In genomic region chr1:206507395-206508129, GRCh38 we compare ENCODE assay signal across 8 cellular contexts. TPM values are rescaled to one million over a fixed set of nuclear protein-coding genes. Genes with fewer than 3 reads are reported as not detected.
DNase-seq lines count a peak whose midpoint lies in the region; ATAC-seq and TF ChIP-seq lines count a peak whose summit lies in the region.

A gene with protein sequence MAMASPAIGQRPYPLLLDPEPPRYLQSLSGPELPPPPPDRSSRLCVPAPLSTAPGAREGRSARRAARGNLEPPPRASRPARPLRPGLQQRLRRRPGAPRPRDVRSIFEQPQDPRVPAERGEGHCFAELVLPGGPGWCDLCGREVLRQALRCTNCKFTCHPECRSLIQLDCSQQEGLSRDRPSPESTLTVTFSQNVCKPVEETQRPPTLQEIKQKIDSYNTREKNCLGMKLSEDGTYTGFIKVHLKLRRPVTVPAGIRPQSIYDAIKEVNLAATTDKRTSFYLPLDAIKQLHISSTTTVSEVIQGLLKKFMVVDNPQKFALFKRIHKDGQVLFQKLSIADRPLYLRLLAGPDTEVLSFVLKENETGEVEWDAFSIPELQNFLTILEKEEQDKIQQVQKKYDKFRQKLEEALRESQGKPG (plus strand): TSS chr1:206507531. CDS start chr1:206507603, 72 bp downstream.

- BruUV-seq in Panc1 (replicated peaks; lab: Mats Ljungman, UMichigan), result no TSS peak

- H3K27me3 ChIP-seq in Panc1 (ENCODE audit: control insufficient read depth, insufficient read depth, low read length) (peaks cover 35% of the 10 kb centered on the region), foreskin keratinocyte (no peaks in the 10 kb centered on the region), testis (no peaks in the 10 kb centered on the region)

- no peaks in the 10 kb centered on the region for H3K4me1 ChIP-seq in Panc1 (ENCODE audit: control insufficient read depth, insufficient read depth, low read length)
- peaks cover 17% of the 10 kb centered on the region for H3K4me1 ChIP-seq in foreskin keratinocyte
- peaks cover 9% of the 10 kb centered on the region for H3K4me1 ChIP-seq in testis

- ATAC-seq in HG03095 (IDR thresholded peaks at IDR 0.05; ENCODE audit: unreplicated experiment), result peak; percentile 59
- peak; percentile 86 for ATAC-seq in Panc1
- ATAC-seq in foreskin keratinocyte, result peak; percentile 52

- TF ChIP-seq CTCF in Panc1 (IDR thresholded peaks at IDR 0.05), result no peak
- TF ChIP-seq CTCF in foreskin keratinocyte (conservative IDR thresholded peaks at IDR 0.05), result no peak
- no peak for TF ChIP-seq CTCF in testis (IDR thresholded peaks at IDR 0.05)

- H3K27ac ChIP-seq in Panc1 (ENCODE audit: low read length), result no peak within 1 kb of the TSS
- no peak within 1 kb of the TSS for H3K27ac ChIP-seq in foreskin keratinocyte
- H3K27ac ChIP-seq in testis, result no peak within 1 kb of the TSS

- TF ChIP-seq POLR2A in testis (IDR thresholded peaks at IDR 0.05), result no peak

- in situ Hi-C loops in Panc1 (cut with HindIII; ENCODE audit: low pct_unique_long_range_greater_than_20kb, low sequenced_read_pairs), result no loop called here

- WGBS in testis, 2 donors, result 0 to 3% methylated on average over 6 to 60 of the region's 88 CpGs

- CTCF ChIA-PET in Panc1 (lab: Charles Lee), result no interaction called here

- H3K36me3 ChIP-seq in Panc1 (ENCODE audit: control insufficient read depth, insufficient read depth, low read length) (no peaks in the 10 kb centered on the region), testis (ENCODE audit: low read depth, missing control alignments) (no peaks in the 10 kb centered on the region)

- POLR2A ChIA-PET in Panc1 (lab: Charles Lee), result no interaction called here

- DNase-seq in NCI-H1417 (lab: John Stamatoyannopoulos, UW) (peak; percentile 61 to 89 (median 72)), NCI-H1417 treated with DMSO at 0.1 percent for 48 hours (lab: John Stamatoyannopoulos, UW) (no peak), Panc1 (ENCODE audit: low read depth, low spot score) (no peak), foreskin keratinocyte (no peak), nucleus accumbens (lab: John Stamatoyannopoulos, UW) (peak in 40 of 56 donors; percentile 6 to 79 (median 34)), testis (peak; percentile 84)
- peak; percentile 71 for DNase-seq in activated T-helper 9 cell treated with anti-CD3 and anti-CD28 coated beads, Interleukin-2, amount 50 U/mL, for 16 hours (ENCODE audit: low read depth)

- intact Hi-C loops in Panc1 (cut with micrococcal nuclease; ENCODE audit: unreplicated experiment), result no loop called here
- intact Hi-C loops in testis (cut with DNase I; ENCODE audit: low total_unique reads), result no loop called here

- H3K9me3 ChIP-seq in Panc1 (ENCODE audit: control insufficient read depth, insufficient read depth, low read depth, low read length) (no peaks in the 10 kb centered on the region), testis (no peaks in the 10 kb centered on the region)

- peak within 1 kb of the TSS; percentile 33 to 42 for H3K4me3 ChIP-seq in Panc1 (ENCODE audit: low read depth in 2 of 2, low read length in 2 of 2)
- peak within 1 kb of the TSS; percentile 59 to 66 for H3K4me3 ChIP-seq in testis

RNA-seq across cellular contexts. Expression of the gene that starts here (rescaled TPM):
- 1.6 TPM for total RNA-seq in Panc1 (2021; ENCODE audit: unreplicated experiment)
- 0.79 TPM for polyA plus RNA-seq in Panc1 (2012; ENCODE audit: insufficient read length)
- 2.4 and 2.8 TPM in 2 replicates for total RNA-seq in foreskin keratinocyte
- 1.4 and 1.8 TPM in 2 replicates for polyA plus RNA-seq in foreskin keratinocyte
- total RNA-seq in testis, result 1 to 10 TPM; 4.3 to 8.4 TPM
- polyA plus RNA-seq in testis (ENCODE audit: insufficient read depth, low read depth, low replicate concordance), result 5.9 TPM

Comparison
In these comparisons a context has a peak if more than half of its experiments do, and no peak if none do; other contexts are left out.
1. DNase-seq: peak in NCI-H1417 (3 of 3), activated T-helper 9 cell treated with anti-CD3 and anti-CD28 coated beads, Interleukin-2, amount 50 U/mL, for 16 hours (single experiment), nucleus accumbens (40 of 56) and testis (single experiment); none in NCI-H1417 treated with DMSO at 0.1 percent for 48 hours (single experiment), Panc1 (single experiment) and foreskin keratinocyte (0 of 2).
2. Peak in every context shown above with its lines, with median percentiles within 50 percentile points of each other: ATAC-seq.